ENCODE assay signal across 16 cellular contexts in the genomic region with DNA sequence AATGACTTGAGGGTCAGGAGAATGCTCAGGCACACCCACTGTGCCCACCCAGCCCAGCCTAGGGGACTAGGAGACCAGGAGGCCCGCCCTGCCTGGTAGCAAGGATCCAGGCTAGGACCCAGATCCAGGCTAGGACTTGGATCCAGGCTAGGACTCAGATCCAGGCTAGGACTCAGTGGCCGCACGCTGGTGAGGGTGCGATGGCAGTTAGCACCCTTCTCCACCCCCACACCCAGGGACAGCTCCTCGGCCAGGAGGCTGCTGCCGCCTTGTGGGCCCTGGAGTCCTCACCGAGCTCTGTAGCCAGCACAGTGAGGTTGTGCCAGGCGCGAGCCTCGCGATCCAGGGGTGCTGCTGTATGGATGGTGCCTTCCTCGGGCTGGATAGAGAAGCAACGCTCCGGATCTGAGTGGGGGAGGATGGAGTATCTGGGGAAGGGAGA. TPM values are rescaled to one million over a fixed set of nuclear protein-coding genes. Genes with fewer than 3 reads are reported as not detected.
DNase-seq lines count a peak whose midpoint lies in the region; ATAC-seq, FAIRE-seq and TF ChIP-seq lines count a peak whose summit lies in the region.
"Had no signal": no experiment of that assay in that cellular context is flagged by ENCODE, and none has a peak within 500 bp of the region (broad histone marks: within the 10 kb centered on the region; RNA-seq: fewer than 3 reads in every experiment).

No MANE protein-coding gene starts in this region.

- TF ChIP-seq POLR2A in HepG2 (IDR thresholded peaks at IDR 0.05; ENCODE audit: insufficient read depth in 1 of 2, low read depth in 2 of 2, low read length in 2 of 2) (no peak), right lobe of liver (IDR thresholded peaks at IDR 0.05) (no peak), gastroesophageal sphincter (IDR thresholded peaks at IDR 0.05) (no peak)

- POLR2A ChIA-PET in HepG2 (lab: Yijun Ruan, JAX) = interaction anchor here (0.8 to 2.1 kb wide), 10 partner anchors 12 to 80 kb away, joined by 3 to 12 read pairs (median 6); a partner anchor contains a TSS

- intact Hi-C loops in HepG2 (cut with micrococcal nuclease; ENCODE audit: unreplicated experiment) (loop anchor here (1.0 kb wide), 2 partner anchors 58 to 66 kb away; no protein-coding TSS in a partner anchor), right lobe of liver (cut with DNase I) (no loop called here)

- no peaks in the 10 kb centered on the region for H4K20me1 ChIP-seq in HepG2 (ENCODE audit: insufficient read depth, low read length)

- in situ Hi-C loops in HepG2 (cut with HindIII; ENCODE audit: extremely low pct_ligation_motif_present, low pct_unique_long_range_greater_than_20kb) = loop anchor here (5.0 kb wide), 2 partner anchors 65 to 495 kb away; no protein-coding TSS in a partner anchor

- no peak overlapping the region for H3K9ac ChIP-seq in HepG2 (ENCODE audit: insufficient read depth, low read depth, low read length)

- BruUV-seq in HepG2 (replicated peaks; lab: Mats Ljungman, UMichigan) = no TSS peak

- H3K4me1 ChIP-seq in HepG2 (ENCODE audit: insufficient read depth, low read length) = peaks cover 25% of the 10 kb centered on the region
- H3K4me1 ChIP-seq in right lobe of liver = no peaks in the 10 kb centered on the region
- peaks cover 10% of the 10 kb centered on the region for H3K4me1 ChIP-seq in thymus (ENCODE audit: control insufficient read depth, insufficient read depth, low read length)
- peaks cover 0 to 23% (median 10%) of the 10 kb centered on the region in 3 donors for H3K4me1 ChIP-seq in gastroesophageal sphincter

- no peak overlapping the region for H3K4me3 Mint-ChIP-seq in immature natural killer cell
- H3K4me3 Mint-ChIP-seq: IgD-negative memory B cell had no signal

- H3K4me1 Mint-ChIP-seq in immature natural killer cell = peaks cover 12 to 13% of the 10 kb centered on the region in 2 donors

- H3K36me3 ChIP-seq in HepG2 (replicated peaks in 1 of 2; ENCODE audit: control insufficient read depth in 1 of 2, insufficient read depth in 2 of 2, low read length in 2 of 2) (no peaks in the 10 kb centered on the region), right lobe of liver (no peaks in the 10 kb centered on the region), thymus (ENCODE audit: control insufficient read depth, insufficient read depth) (peaks cover 29% of the 10 kb centered on the region), gastroesophageal sphincter (no peaks in the 10 kb centered on the region)
- H3K36me3 ChIP-seq: tibial nerve had no signal

- no peak overlapping the region; the same call in 1 of the 2 replicates for H3K4me2 ChIP-seq in HepG2 (ENCODE audit: low read depth, low read length)

- H3K4me3 ChIP-seq in HepG2 (replicated peaks in 1 of 3; ENCODE audit: insufficient read depth in 1 of 3, low read depth in 2 of 3, low read length in 3 of 3) (no peak overlapping the region), right lobe of liver (no peak overlapping the region), fibroblast of the aortic adventitia (ENCODE audit: low read depth, low read length) (no peak overlapping the region), thymus (ENCODE audit: low read length) (no peak overlapping the region), gastroesophageal sphincter (no peak overlapping the region)
- H3K4me3 ChIP-seq: body of pancreas, tibial nerve had no signal

- TF ChIP-seq CTCF in HepG2 (CRISPR knock-in tag; IDR thresholded peaks at IDR 0.05) (peak; percentile 99), right lobe of liver (IDR thresholded peaks at IDR 0.05) (no peak), fibroblast of the aortic adventitia (IDR thresholded peaks at IDR 0.05; ENCODE audit: insufficient read depth, low read length) (peak; percentile 37), gastroesophageal sphincter (IDR thresholded peaks at IDR 0.05) (peak in 2 of 4 experiments; percentile 4 to 32)

- no peak overlapping the region for H3K27ac Mint-ChIP-seq in immature natural killer cell

- peaks cover 0 to 2% (median 0%) of the 10 kb centered on the region in 3 donors for H3K27me3 Mint-ChIP-seq in immature natural killer cell (ENCODE audit: low read depth in 3 of 3)

- H3K27ac ChIP-seq in HepG2 (ENCODE audit: extremely low read length, insufficient read depth, low read length) = no peak overlapping the region
- H3K27ac ChIP-seq in right lobe of liver = no peak overlapping the region
- H3K27ac ChIP-seq in thymus (ENCODE audit: low read depth) = peak overlapping the region; percentile 21
- no peak overlapping the region for H3K27ac ChIP-seq in gastroesophageal sphincter
- H3K27ac ChIP-seq: body of pancreas, tibial nerve had no signal

- no peak overlapping the region for H2AFZ ChIP-seq in HepG2 (ENCODE audit: low read length)

- H3K79me2 ChIP-seq in HepG2 (ENCODE audit: insufficient read depth, low read length) = no peaks in the 10 kb centered on the region

- 44% methylated on average over 14 of the region's 14 CpGs for WGBS in HepG2 (ENCODE audit: low lambda C conversion rate)
- WGBS in right lobe of liver (ENCODE audit: insufficient coverage, low coverage, low lambda C conversion rate, missing lambda C conversion rate) = 83% methylated on average over 6 of the region's 14 CpGs
- WGBS in thymus = 90% methylated on average over 14 of the region's 14 CpGs
- no CpG with 5 or more reads among the region's 14 CpGs for WGBS in gastroesophageal sphincter (ENCODE audit: low coverage in 1 of 2), 2 donors

- peak; percentile 65 for DNase-seq in HepG2 (ENCODE audit: low spot score)
- DNase-seq in right lobe of liver = no peak
- DNase-seq in fibroblast of the aortic adventitia (ENCODE audit: low read depth) = peak; percentile 12
- no peak for DNase-seq in immature natural killer cell
- DNase-seq: activated CD8-positive, alpha-beta memory T cell treated with anti-CD3 and anti-CD28 coated beads, Interleukin-2, amount 50 U/mL, for 4 hours; GF-D8; NCI-H2029 treated with DMSO at 0.1 percent for 48 hours had no signal

- H3K9me3 ChIP-seq in HepG2 (ENCODE audit: low read length) (no peaks in the 10 kb centered on the region), right lobe of liver (no peaks in the 10 kb centered on the region), thymus (ENCODE audit: control insufficient read depth) (no peaks in the 10 kb centered on the region), gastroesophageal sphincter (no peaks in the 10 kb centered on the region)
- H3K9me3 ChIP-seq: body of pancreas, tibial nerve had no signal

- no peaks in the 10 kb centered on the region for H3K9me3 Mint-ChIP-seq in immature natural killer cell
- H3K9me3 Mint-ChIP-seq: IgD-negative memory B cell had no signal

- H3K36me3 Mint-ChIP-seq in immature natural killer cell = no peaks in the 10 kb centered on the region

- ATAC-seq in HepG2 (peak; percentile 62), right lobe of liver (no peak), gastroesophageal sphincter (no peak)
- ATAC-seq: body of pancreas had no signal

- TF ChIP-seq EP300 in HepG2 (IDR thresholded peaks at IDR 0.05; ENCODE audit: low read depth in 2 of 2, low read length in 2 of 2) (no peak), HepG2 (CRISPR knock-in tag; IDR thresholded peaks at IDR 0.05; ENCODE audit: borderline replicate concordance) (no peak), gastroesophageal sphincter (IDR thresholded peaks at IDR 0.05) (no peak)

- FAIRE-seq in HepG2 (lab: Jason Lieb, UNC) = no peak

- peak; percentile 97 for TF ChIP-seq RAD21 in HepG2 (CRISPR knock-in tag; IDR thresholded peaks at IDR 0.05)

- CTCF ChIA-PET in HepG2 (lab: Yijun Ruan, JAX; ENCODE audit: low intra/inter-chr PET ratio, low total read pairs) = interaction anchor here (2.5 to 8.5 kb wide), 2 partner anchors 58 to 66 kb away, joined by 27 to 77 read pairs; no protein-coding TSS in a partner anchor

- H3K27me3 ChIP-seq in HepG2 (ENCODE audit: control insufficient read depth in 1 of 2, insufficient read depth in 2 of 2, low read length in 2 of 2) = peaks cover 0 to 6% of the 10 kb centered on the region in 2 experiments; a peak in 1 of 5 replicates
- no peaks in the 10 kb centered on the region for H3K27me3 ChIP-seq in right lobe of liver
- H3K27me3 ChIP-seq in thymus (ENCODE audit: control insufficient read depth, insufficient read depth) = no peaks in the 10 kb centered on the region
- peaks cover 11% of the 10 kb centered on the region for H3K27me3 ChIP-seq in gastroesophageal sphincter
- H3K27me3 ChIP-seq: body of pancreas, tibial nerve had no signal

RNA-seq across cellular contexts. Expression of a gene that starts 5.1 kb away (rescaled TPM):
- total RNA-seq in HepG2 (2016; rRNA removed; fragmentation: Illumina TruSeq; extraction: Trizol) (0.41 and 0.69 TPM in 2 replicates), right lobe of liver (under 1 TPM; 0.26 to 0.74 (median 0.54) TPM), fibroblast of the aortic adventitia (ENCODE audit: low replicate concordance) (2.4 and 3.7 TPM in 2 replicates), gastroesophageal sphincter (1 to 10 TPM; 1.5 to 3.6 (median 2.6) TPM)
- 0.35 and 0.40 TPM in 2 replicates for total RNA-seq in HepG2 (2016; cell fraction: cytosol; rRNA removed; fragmentation: Illumina TruSeq; extraction: Trizol; ENCODE audit: low read depth)
- total RNA-seq in HepG2 (2016; cell fraction: insoluble cytoplasmic fraction; rRNA removed; fragmentation: Illumina TruSeq; extraction: Trizol) = 0.45 and 0.76 TPM in 2 replicates
- 1.1 and 1.2 TPM in 2 replicates for total RNA-seq in HepG2 (2016; cell fraction: membrane; rRNA removed; fragmentation: Illumina TruSeq; extraction: Trizol)
- total RNA-seq in HepG2 (2016; cell fraction: nucleus; rRNA removed; fragmentation: Illumina TruSeq; extraction: Trizol) = 0.56 and 0.59 TPM in 2 replicates
- polyA plus RNA-seq in HepG2 (2011; rRNA removed) (0.99 and 1.2 TPM in 2 replicates), thymus (7.0 TPM), immature natural killer cell (1 to 10 TPM in 1 of 3 donors, under 1 TPM in 2; 0.64 to 1.2 (median 0.78) TPM)
- 0.41 and 0.76 TPM in 2 replicates for polyA plus RNA-seq in HepG2 (2011; cell fraction: cytosol; rRNA removed)
- polyA plus RNA-seq in HepG2 (2011; cell fraction: nucleus; rRNA removed) = 6.5 and 6.6 TPM in 2 replicates
- 0.50 and 0.55 TPM in 2 replicates for polyA plus RNA-seq in HepG2 (2012)
- polyA plus RNA-seq in HepG2 (2016; cell fraction: cytosol; fragmentation: Illumina TruSeq; extraction: Trizol; ENCODE audit: low read depth) = 0.59 and 0.70 TPM in 2 replicates
- 0.41 and 0.73 TPM in 2 replicates for polyA plus RNA-seq in HepG2 (2016; cell fraction: insoluble cytoplasmic fraction; fragmentation: Illumina TruSeq; extraction: Trizol; ENCODE audit: low read depth)
- polyA plus RNA-seq in HepG2 (2016; cell fraction: membrane; fragmentation: Illumina TruSeq; extraction: Trizol; ENCODE audit: low read depth) = 1.0 and 1.2 TPM in 2 replicates
- 2.5 and 2.8 TPM in 2 replicates for polyA plus RNA-seq in HepG2 (2016; cell fraction: nucleus; fragmentation: Illumina TruSeq; extraction: Trizol; ENCODE audit: insufficient read depth, low read depth)
- polyA minus RNA-seq in HepG2 (2011; rRNA and poly(A)+ RNA removed; ENCODE audit: low replicate concordance) = 1.1 and 16.3 TPM in 2 replicates
- 0.40 and 0.44 TPM in 2 replicates for polyA minus RNA-seq in HepG2 (2011; cell fraction: cytosol; rRNA and poly(A)+ RNA removed)
- 0.90 and 0.99 TPM in 2 replicates for polyA minus RNA-seq in HepG2 (2011; cell fraction: nucleus; rRNA and poly(A)+ RNA removed)

RNA-seq across cellular contexts. Expression of a gene that starts 10.2 kb away (rescaled TPM):
- not detected in 2 replicates for total RNA-seq in HepG2 (2016; rRNA removed; fragmentation: Illumina TruSeq; extraction: Trizol)
- not detected in 2 replicates for total RNA-seq in HepG2 (2016; cell fraction: cytosol; rRNA removed; fragmentation: Illumina TruSeq; extraction: Trizol; ENCODE audit: low read depth)
- not detected in 2 replicates for total RNA-seq in HepG2 (2016; cell fraction: insoluble cytoplasmic fraction; rRNA removed; fragmentation: Illumina TruSeq; extraction: Trizol)
- not detected in 2 replicates for total RNA-seq in HepG2 (2016; cell fraction: membrane; rRNA removed; fragmentation: Illumina TruSeq; extraction: Trizol)
- not detected in 2 replicates for total RNA-seq in HepG2 (2016; cell fraction: nucleus; rRNA removed; fragmentation: Illumina TruSeq; extraction: Trizol)
- polyA plus RNA-seq in HepG2 (2011; rRNA removed) = not detected in 2 replicates
- polyA plus RNA-seq in HepG2 (2011; cell fraction: cytosol; rRNA removed) = not detected in 2 replicates
- polyA plus RNA-seq in HepG2 (2011; cell fraction: nucleus; rRNA removed) = not detected in 2 replicates
- polyA plus RNA-seq in HepG2 (2012) = not detected in 2 replicates
- not detected in 2 replicates for polyA plus RNA-seq in HepG2 (2016; cell fraction: cytosol; fragmentation: Illumina TruSeq; extraction: Trizol; ENCODE audit: low read depth)
- not detected in 2 replicates for polyA plus RNA-seq in HepG2 (2016; cell fraction: insoluble cytoplasmic fraction; fragmentation: Illumina TruSeq; extraction: Trizol; ENCODE audit: low read depth)
- not detected in 2 replicates for polyA plus RNA-seq in HepG2 (2016; cell fraction: membrane; fragmentation: Illumina TruSeq; extraction: Trizol; ENCODE audit: low read depth)
- polyA plus RNA-seq in HepG2 (2016; cell fraction: nucleus; fragmentation: Illumina TruSeq; extraction: Trizol; ENCODE audit: insufficient read depth, low read depth) = not detected in 2 replicates
- 0.10 TPM in 1 of 2 replicates, not detected in the other for polyA minus RNA-seq in HepG2 (2011; rRNA and poly(A)+ RNA removed; ENCODE audit: low replicate concordance)
- not detected in 2 replicates for polyA minus RNA-seq in HepG2 (2011; cell fraction: cytosol; rRNA and poly(A)+ RNA removed)
- not detected in 2 replicates for polyA minus RNA-seq in HepG2 (2011; cell fraction: nucleus; rRNA and poly(A)+ RNA removed)
- not detected for total RNA-seq in right lobe of liver
- total RNA-seq in fibroblast of the aortic adventitia (ENCODE audit: low replicate concordance) = not detected in 2 replicates
- 0.62 TPM for polyA plus RNA-seq in thymus
- not detected for polyA plus RNA-seq in immature natural killer cell
- under 1 TPM in 1 of 4 donors, not detected in 3; 0.27 TPM for total RNA-seq in gastroesophageal sphincter
- total RNA-seq: body of pancreas, lung microvascular endothelial cell, pulmonary artery endothelial cell, tibial nerve had no signal
- polyA plus RNA-seq: AG04450, fibroblast of lung, IgD-negative memory B cell had no signal

RNA-seq across cellular contexts. Expression of a gene that starts 17.5 kb away (rescaled TPM):
- total RNA-seq in HepG2 (2016; rRNA removed; fragmentation: Illumina TruSeq; extraction: Trizol) (871 and 1,316 TPM in 2 replicates), right lobe of liver (10 to 100 TPM; 51.2 to 93.5 (median 59.1) TPM), fibroblast of the aortic adventitia (ENCODE audit: low replicate concordance) (164 and 176 TPM in 2 replicates), gastroesophageal sphincter (100 to 1,000 TPM; 125 to 182 (median 133) TPM)
- total RNA-seq in HepG2 (2016; cell fraction: cytosol; rRNA removed; fragmentation: Illumina TruSeq; extraction: Trizol; ENCODE audit: low read depth) = 296 and 327 TPM in 2 replicates
- 923 and 1,358 TPM in 2 replicates for total RNA-seq in HepG2 (2016; cell fraction: insoluble cytoplasmic fraction; rRNA removed; fragmentation: Illumina TruSeq; extraction: Trizol)
- 499 and 543 TPM in 2 replicates for total RNA-seq in HepG2 (2016; cell fraction: membrane; rRNA removed; fragmentation: Illumina TruSeq; extraction: Trizol)
- 325 and 326 TPM in 2 replicates for total RNA-seq in HepG2 (2016; cell fraction: nucleus; rRNA removed; fragmentation: Illumina TruSeq; extraction: Trizol)
- polyA plus RNA-seq in HepG2 (2011; rRNA removed) (566 and 705 TPM in 2 replicates), thymus (71.0 TPM), immature natural killer cell (10 to 100 TPM; 25.6 to 54.3 (median 39.7) TPM)
- 909 and 1,129 TPM in 2 replicates for polyA plus RNA-seq in HepG2 (2011; cell fraction: cytosol; rRNA removed)
- polyA plus RNA-seq in HepG2 (2011; cell fraction: nucleus; rRNA removed) = 173 and 191 TPM in 2 replicates
- polyA plus RNA-seq in HepG2 (2012) = 459 and 476 TPM in 2 replicates
- polyA plus RNA-seq in HepG2 (2016; cell fraction: cytosol; fragmentation: Illumina TruSeq; extraction: Trizol; ENCODE audit: low read depth) = 281 and 292 TPM in 2 replicates
- 1,127 and 1,228 TPM in 2 replicates for polyA plus RNA-seq in HepG2 (2016; cell fraction: insoluble cytoplasmic fraction; fragmentation: Illumina TruSeq; extraction: Trizol; ENCODE audit: low read depth)
- polyA plus RNA-seq in HepG2 (2016; cell fraction: membrane; fragmentation: Illumina TruSeq; extraction: Trizol; ENCODE audit: low read depth) = 411 and 426 TPM in 2 replicates
- polyA plus RNA-seq in HepG2 (2016; cell fraction: nucleus; fragmentation: Illumina TruSeq; extraction: Trizol; ENCODE audit: insufficient read depth, low read depth) = 421 and 445 TPM in 2 replicates
- polyA minus RNA-seq in HepG2 (2011; rRNA and poly(A)+ RNA removed; ENCODE audit: low replicate concordance) = 455 and 971 TPM in 2 replicates
- 370 and 379 TPM in 2 replicates for polyA minus RNA-seq in HepG2 (2011; cell fraction: cytosol; rRNA and poly(A)+ RNA removed)
- 156 and 157 TPM in 2 replicates for polyA minus RNA-seq in HepG2 (2011; cell fraction: nucleus; rRNA and poly(A)+ RNA removed)

RNA-seq across cellular contexts. Expression of a gene that starts 42.3 kb away (rescaled TPM):
- total RNA-seq in HepG2 (2016; rRNA removed; fragmentation: Illumina TruSeq; extraction: Trizol) = 10.8 and 11.4 TPM in 2 replicates
- 3.1 and 3.7 TPM in 2 replicates for total RNA-seq in HepG2 (2016; cell fraction: cytosol; rRNA removed; fragmentation: Illumina TruSeq; extraction: Trizol; ENCODE audit: low read depth)
- 10.9 and 11.2 TPM in 2 replicates for total RNA-seq in HepG2 (2016; cell fraction: insoluble cytoplasmic fraction; rRNA removed; fragmentation: Illumina TruSeq; extraction: Trizol)
- total RNA-seq in HepG2 (2016; cell fraction: membrane; rRNA removed; fragmentation: Illumina TruSeq; extraction: Trizol) = 7.8 and 9.1 TPM in 2 replicates
- 6.7 and 8.3 TPM in 2 replicates for total RNA-seq in HepG2 (2016; cell fraction: nucleus; rRNA removed; fragmentation: Illumina TruSeq; extraction: Trizol)
- 19.8 and 22.5 TPM in 2 replicates for polyA plus RNA-seq in HepG2 (2011; rRNA removed)
- polyA plus RNA-seq in HepG2 (2011; cell fraction: cytosol; rRNA removed) = 18.0 and 23.7 TPM in 2 replicates
- polyA plus RNA-seq in HepG2 (2011; cell fraction: nucleus; rRNA removed) = 27.1 and 27.7 TPM in 2 replicates
- 14.5 and 15.7 TPM in 2 replicates for polyA plus RNA-seq in HepG2 (2012)
- polyA plus RNA-seq in HepG2 (2016; cell fraction: cytosol; fragmentation: Illumina TruSeq; extraction: Trizol; ENCODE audit: low read depth) = 2.6 and 3.0 TPM in 2 replicates
- polyA plus RNA-seq in HepG2 (2016; cell fraction: insoluble cytoplasmic fraction; fragmentation: Illumina TruSeq; extraction: Trizol; ENCODE audit: low read depth) = 9.9 and 10.2 TPM in 2 replicates
- 6.4 TPM in 2 replicates for polyA plus RNA-seq in HepG2 (2016; cell fraction: membrane; fragmentation: Illumina TruSeq; extraction: Trizol; ENCODE audit: low read depth)
- 19.5 and 24.7 TPM in 2 replicates for polyA plus RNA-seq in HepG2 (2016; cell fraction: nucleus; fragmentation: Illumina TruSeq; extraction: Trizol; ENCODE audit: insufficient read depth, low read depth)
- polyA minus RNA-seq in HepG2 (2011; rRNA and poly(A)+ RNA removed; ENCODE audit: low replicate concordance) = 18.0 and 62.7 TPM in 2 replicates
- polyA minus RNA-seq in HepG2 (2011; cell fraction: cytosol; rRNA and poly(A)+ RNA removed) = 8.0 and 14.8 TPM in 2 replicates
- polyA minus RNA-seq in HepG2 (2011; cell fraction: nucleus; rRNA and poly(A)+ RNA removed) = 8.8 and 11.9 TPM in 2 replicates
- 1 to 10 TPM; 1.7 to 4.0 (median 3.2) TPM for total RNA-seq in right lobe of liver
- total RNA-seq in fibroblast of the aortic adventitia (ENCODE audit: low replicate concordance) = 7.0 and 8.1 TPM in 2 replicates
- polyA plus RNA-seq in thymus = 17.5 TPM
- 1 to 10 TPM; 3.4 to 9.8 (median 5.0) TPM for polyA plus RNA-seq in immature natural killer cell
- 10 to 100 TPM in 3 of 4 donors, 1 to 10 TPM in 1; 8.4 to 16.0 (median 13.2) TPM for total RNA-seq in gastroesophageal sphincter

RNA-seq across cellular contexts. Expression of a gene that starts 42.7 kb away (rescaled TPM):
- 102 and 165 TPM in 2 replicates for total RNA-seq in HepG2 (2016; rRNA removed; fragmentation: Illumina TruSeq; extraction: Trizol)
- 71.3 and 71.5 TPM in 2 replicates for total RNA-seq in HepG2 (2016; cell fraction: cytosol; rRNA removed; fragmentation: Illumina TruSeq; extraction: Trizol; ENCODE audit: low read depth)
- total RNA-seq in HepG2 (2016; cell fraction: insoluble cytoplasmic fraction; rRNA removed; fragmentation: Illumina TruSeq; extraction: Trizol) = 79.7 and 163 TPM in 2 replicates
- 59.8 and 62.7 TPM in 2 replicates for total RNA-seq in HepG2 (2016; cell fraction: membrane; rRNA removed; fragmentation: Illumina TruSeq; extraction: Trizol)
- 344 and 371 TPM in 2 replicates for total RNA-seq in HepG2 (2016; cell fraction: nucleus; rRNA removed; fragmentation: Illumina TruSeq; extraction: Trizol)
- 183 and 222 TPM in 2 replicates for polyA plus RNA-seq in HepG2 (2011; rRNA removed)
- 64.2 and 64.8 TPM in 2 replicates for polyA plus RNA-seq in HepG2 (2011; cell fraction: cytosol; rRNA removed)
- polyA plus RNA-seq in HepG2 (2011; cell fraction: nucleus; rRNA removed) = 997 and 1,030 TPM in 2 replicates
- 155 and 156 TPM in 2 replicates for polyA plus RNA-seq in HepG2 (2012)
- polyA plus RNA-seq in HepG2 (2016; cell fraction: cytosol; fragmentation: Illumina TruSeq; extraction: Trizol; ENCODE audit: low read depth) = 17.6 and 21.0 TPM in 2 replicates
- 105 and 132 TPM in 2 replicates for polyA plus RNA-seq in HepG2 (2016; cell fraction: insoluble cytoplasmic fraction; fragmentation: Illumina TruSeq; extraction: Trizol; ENCODE audit: low read depth)
- polyA plus RNA-seq in HepG2 (2016; cell fraction: membrane; fragmentation: Illumina TruSeq; extraction: Trizol; ENCODE audit: low read depth) = 29.3 and 37.8 TPM in 2 replicates
- polyA plus RNA-seq in HepG2 (2016; cell fraction: nucleus; fragmentation: Illumina TruSeq; extraction: Trizol; ENCODE audit: insufficient read depth, low read depth) = 1,263 and 1,283 TPM in 2 replicates
- polyA minus RNA-seq in HepG2 (2011; rRNA and poly(A)+ RNA removed; ENCODE audit: low replicate concordance) = 122 and 152 TPM in 2 replicates
- polyA minus RNA-seq in HepG2 (2011; cell fraction: cytosol; rRNA and poly(A)+ RNA removed) = 39.4 and 46.3 TPM in 2 replicates
- 630 and 693 TPM in 2 replicates for polyA minus RNA-seq in HepG2 (2011; cell fraction: nucleus; rRNA and poly(A)+ RNA removed)
- 10 to 100 TPM; 40.5 to 66.1 (median 52.9) TPM for total RNA-seq in right lobe of liver
- total RNA-seq in fibroblast of the aortic adventitia (ENCODE audit: low replicate concordance) = 91.8 and 97.0 TPM in 2 replicates
- polyA plus RNA-seq in thymus = 123 TPM
- 10 to 100 TPM in 1 of 3 donors, 1 to 10 TPM in 1, under 1 TPM in 1; 0.40 to 15.0 (median 4.5) TPM for polyA plus RNA-seq in immature natural killer cell
- 100 to 1,000 TPM in 1 of 4 donors, 10 to 100 TPM in 3; 55.7 to 121 (median 91.8) TPM for total RNA-seq in gastroesophageal sphincter

Comparison
In these comparisons a context has a peak if more than half of its experiments do, and no peak if none do; other contexts are left out.
1. DNase-seq: peak in HepG2 (single experiment) and fibroblast of the aortic adventitia (single experiment); none in right lobe of liver (0 of 3) and immature natural killer cell (0 of 3).
2. CTCF ChIP-seq: peak in HepG2 (single experiment) and fibroblast of the aortic adventitia (single experiment); none in right lobe of liver (0 of 4).